ENCODE assay signal across 13 cellular contexts in genomic region chr1:206482611-206483010, GRCh38.
"Had no signal": no experiment of that assay in that cellular context is flagged by ENCODE, and none has a peak within 500 bp of the region (broad histone marks: within the 10 kb centered on the region; RNA-seq: fewer than 3 reads in every experiment).

No MANE protein-coding gene starts in this region.

- DNase-seq: activated CD4-positive, CD25-positive, alpha-beta regulatory T cell; activated CD8-positive, alpha-beta memory T cell treated with anti-CD3 and anti-CD28 coated beads, Interleukin-2, amount 10 ng/mL, durations not matched to agents 7 days and 5 days; activated naive CD8-positive, alpha-beta T cell treated with anti-CD3 and anti-CD28 coated beads, Interleukin-2, amount 10 ng/mL, durations not matched to agents 7 days and 5 days; activated T-cell treated with anti-CD3 and anti-CD28 coated beads, Interleukin-2, amount 50 U/mL, for 72 hours; anterior cingulate cortex; foreskin melanocyte; head of caudate nucleus; stimulated activated CD4-positive, alpha-beta T cell treated with anti-CD3 and anti-CD28 coated beads, Interleukin-2, amount 100 ng/mL, for 24 hours; stimulated activated naive CD4-positive, alpha-beta T cell; substantia nigra had no signal

- H3K9me3 ChIP-seq: prostate gland had no signal

- H3K4me3 ChIP-seq: prostate gland had no signal

- ATAC-seq: activated CD8-positive, alpha-beta memory T cell treated with anti-CD3 and anti-CD28 coated beads, Interleukin-2, amount 10 ng/mL, durations not matched to agents 7 days and 5 days; activated T-cell treated with anti-CD3 and anti-CD28 coated beads, Interleukin-2, amount 50 U/mL, for 72 hours; left lobe of liver; sciatic nerve had no signal

- H3K27ac ChIP-seq: prostate gland had no signal

- H3K36me3 ChIP-seq: prostate gland had no signal
